ENCODE assay signal across 1 cellular context in genomic region chr16:78596996-78597422, GRCh38.
TF ChIP-seq lines count a peak whose summit lies in the region.

No MANE protein-coding gene starts in this region.

TF ChIP-seq in HepG2, 621 proteins besides CTCF, POLR2A, EP300 and RAD21 (continued from another document and continues in another):
- TF ChIP-seq, protein P1, sequence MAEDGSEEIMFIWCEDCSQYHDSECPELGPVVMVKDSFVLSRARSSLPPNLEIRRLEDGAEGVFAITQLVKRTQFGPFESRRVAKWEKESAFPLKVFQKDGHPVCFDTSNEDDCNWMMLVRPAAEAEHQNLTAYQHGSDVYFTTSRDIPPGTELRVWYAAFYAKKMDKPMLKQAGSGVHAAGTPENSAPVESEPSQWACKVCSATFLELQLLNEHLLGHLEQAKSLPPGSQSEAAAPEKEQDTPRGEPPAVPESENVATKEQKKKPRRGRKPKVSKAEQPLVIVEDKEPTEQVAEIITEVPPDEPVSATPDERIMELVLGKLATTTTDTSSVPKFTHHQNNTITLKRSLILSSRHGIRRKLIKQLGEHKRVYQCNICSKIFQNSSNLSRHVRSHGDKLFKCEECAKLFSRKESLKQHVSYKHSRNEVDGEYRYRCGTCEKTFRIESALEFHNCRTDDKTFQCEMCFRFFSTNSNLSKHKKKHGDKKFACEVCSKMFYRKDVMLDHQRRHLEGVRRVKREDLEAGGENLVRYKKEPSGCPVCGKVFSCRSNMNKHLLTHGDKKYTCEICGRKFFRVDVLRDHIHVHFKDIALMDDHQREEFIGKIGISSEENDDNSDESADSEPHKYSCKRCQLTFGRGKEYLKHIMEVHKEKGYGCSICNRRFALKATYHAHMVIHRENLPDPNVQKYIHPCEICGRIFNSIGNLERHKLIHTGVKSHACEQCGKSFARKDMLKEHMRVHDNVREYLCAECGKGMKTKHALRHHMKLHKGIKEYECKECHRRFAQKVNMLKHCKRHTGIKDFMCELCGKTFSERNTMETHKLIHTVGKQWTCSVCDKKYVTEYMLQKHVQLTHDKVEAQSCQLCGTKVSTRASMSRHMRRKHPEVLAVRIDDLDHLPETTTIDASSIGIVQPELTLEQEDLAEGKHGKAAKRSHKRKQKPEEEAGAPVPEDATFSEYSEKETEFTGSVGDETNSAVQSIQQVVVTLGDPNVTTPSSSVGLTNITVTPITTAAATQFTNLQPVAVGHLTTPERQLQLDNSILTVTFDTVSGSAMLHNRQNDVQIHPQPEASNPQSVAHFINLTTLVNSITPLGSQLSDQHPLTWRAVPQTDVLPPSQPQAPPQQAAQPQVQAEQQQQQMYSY (CRISPR knock-in tag; IDR thresholded peaks at IDR 0.05): no peak
- TF ChIP-seq PHF8 (CRISPR knock-in tag; IDR thresholded peaks at IDR 0.05): no peak
- no peak for TF ChIP-seq MATR3 (CRISPR knock-in tag; IDR thresholded peaks at IDR 0.05)
- TF ChIP-seq ZNF367 (CRISPR knock-in tag; IDR thresholded peaks at IDR 0.05; ENCODE audit: borderline replicate concordance): no peak
- TF ChIP-seq RCOR2 (CRISPR knock-in tag; IDR thresholded peaks at IDR 0.05): peak; percentile 74
- peak; percentile 79 for TF ChIP-seq RARA (CRISPR knock-in tag; IDR thresholded peaks at IDR 0.05)
- TF ChIP-seq ISX (CRISPR knock-in tag; conservative IDR thresholded peaks at IDR 0.05): no peak
- TF ChIP-seq TSC22D2 (CRISPR knock-in tag; IDR thresholded peaks at IDR 0.05; ENCODE audit: borderline replicate concordance): no peak
- no peak for TF ChIP-seq MXD3 (CRISPR knock-in tag; IDR thresholded peaks at IDR 0.05)
- TF ChIP-seq CREM (IDR thresholded peaks at IDR 0.05): peak; percentile 78; the same call in 1 of the 2 replicates
- TF ChIP-seq CREM (CRISPR knock-in tag; IDR thresholded peaks at IDR 0.05): no peak
- no peak for TF ChIP-seq IKZF4 (CRISPR knock-in tag; IDR thresholded peaks at IDR 0.05; ENCODE audit: borderline replicate concordance, low read depth, not compliant biosample characterization)
- TF ChIP-seq, protein P2, sequence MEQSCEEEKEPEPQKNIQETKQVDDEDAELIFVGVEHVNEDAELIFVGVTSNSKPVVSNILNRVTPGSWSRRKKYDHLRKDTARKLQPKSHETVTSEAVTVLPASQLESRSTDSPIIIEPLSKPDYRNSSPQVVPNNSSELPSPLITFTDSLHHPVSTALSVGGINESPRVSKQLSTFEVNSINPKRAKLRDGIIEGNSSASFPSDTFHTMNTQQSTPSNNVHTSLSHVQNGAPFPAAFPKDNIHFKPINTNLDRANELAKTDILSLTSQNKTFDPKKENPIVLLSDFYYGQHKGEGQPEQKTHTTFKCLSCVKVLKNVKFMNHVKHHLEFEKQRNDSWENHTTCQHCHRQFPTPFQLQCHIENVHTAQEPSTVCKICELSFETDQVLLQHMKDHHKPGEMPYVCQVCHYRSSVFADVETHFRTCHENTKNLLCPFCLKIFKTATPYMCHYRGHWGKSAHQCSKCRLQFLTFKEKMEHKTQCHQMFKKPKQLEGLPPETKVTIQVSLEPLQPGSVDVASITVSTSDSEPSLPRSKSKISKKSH (CRISPR knock-in tag; IDR thresholded peaks at IDR 0.05; ENCODE audit: borderline replicate concordance): no peak
- TF ChIP-seq, protein P3, sequence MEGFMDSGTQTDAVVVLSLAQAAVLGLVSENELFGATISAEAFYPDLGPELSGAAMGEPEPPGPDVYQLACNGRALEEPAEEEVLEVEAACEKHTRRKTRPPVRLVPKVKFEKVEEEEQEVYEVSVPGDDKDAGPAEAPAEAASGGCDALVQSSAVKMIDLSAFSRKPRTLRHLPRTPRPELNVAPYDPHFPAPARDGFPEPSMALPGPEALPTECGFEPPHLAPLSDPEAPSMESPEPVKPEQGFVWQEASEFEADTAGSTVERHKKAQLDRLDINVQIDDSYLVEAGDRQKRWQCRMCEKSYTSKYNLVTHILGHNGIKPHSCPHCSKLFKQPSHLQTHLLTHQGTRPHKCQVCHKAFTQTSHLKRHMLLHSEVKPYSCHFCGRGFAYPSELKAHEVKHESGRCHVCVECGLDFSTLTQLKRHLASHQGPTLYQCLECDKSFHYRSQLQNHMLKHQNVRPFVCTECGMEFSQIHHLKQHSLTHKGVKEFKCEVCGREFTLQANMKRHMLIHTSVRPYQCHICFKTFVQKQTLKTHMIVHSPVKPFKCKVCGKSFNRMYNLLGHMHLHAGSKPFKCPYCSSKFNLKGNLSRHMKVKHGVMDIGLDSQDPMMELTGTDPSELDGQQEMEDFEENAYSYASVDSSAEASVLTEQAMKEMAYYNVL (CRISPR knock-in tag; IDR thresholded peaks at IDR 0.05; ENCODE audit: borderline replicate concordance): peak; percentile 27; the same call in 1 of the 2 replicates
- peak; percentile 46; the same call in 1 of the 2 replicates for TF ChIP-seq ZNF232 (CRISPR knock-in tag; IDR thresholded peaks at IDR 0.05; ENCODE audit: borderline replicate concordance)
- no peak for TF ChIP-seq NFRKB (IDR thresholded peaks at IDR 0.05)
- TF ChIP-seq TEF (CRISPR knock-in tag; IDR thresholded peaks at IDR 0.05): no peak
- TF ChIP-seq ZSCAN29 (CRISPR knock-in tag; conservative IDR thresholded peaks at IDR 0.05): peak; percentile 54; the same call in 1 of the 2 replicates
- peak; percentile 85; the same call in 1 of the 2 replicates for TF ChIP-seq FOXJ3 (CRISPR knock-in tag; IDR thresholded peaks at IDR 0.05; ENCODE audit: borderline replicate concordance)
- 0 out of 2 replicates have a peak, but pooled peaks have one; percentile 64 for TF ChIP-seq SNAPC2 (CRISPR knock-in tag; IDR thresholded peaks at IDR 0.05)
- TF ChIP-seq FOXK2 (IDR thresholded peaks at IDR 0.05): peak; percentile 29; the same call in 1 of the 2 replicates
- peak; percentile 51; the same call in 1 of the 2 replicates for TF ChIP-seq HNF1B (CRISPR knock-in tag; IDR thresholded peaks at IDR 0.05)
- TF ChIP-seq, protein P4, sequence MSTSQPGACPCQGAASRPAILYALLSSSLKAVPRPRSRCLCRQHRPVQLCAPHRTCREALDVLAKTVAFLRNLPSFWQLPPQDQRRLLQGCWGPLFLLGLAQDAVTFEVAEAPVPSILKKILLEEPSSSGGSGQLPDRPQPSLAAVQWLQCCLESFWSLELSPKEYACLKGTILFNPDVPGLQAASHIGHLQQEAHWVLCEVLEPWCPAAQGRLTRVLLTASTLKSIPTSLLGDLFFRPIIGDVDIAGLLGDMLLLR (CRISPR knock-in tag; IDR thresholded peaks at IDR 0.05): no peak
- peak; percentile 78 for TF ChIP-seq EHMT2 (IDR thresholded peaks at IDR 0.05; ENCODE audit: borderline replicate concordance, low read depth, low read length)
- TF ChIP-seq TFAP4 (IDR thresholded peaks at IDR 0.05; ENCODE audit: borderline replicate concordance, low read depth): no peak
- TF ChIP-seq, protein P5, sequence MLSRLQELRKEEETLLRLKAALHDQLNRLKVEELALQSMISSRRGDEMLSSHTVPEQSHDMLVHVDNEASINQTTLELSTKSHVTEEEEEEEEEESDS (CRISPR knock-in tag; IDR thresholded peaks at IDR 0.05; ENCODE audit: borderline replicate concordance): no peak
- TF ChIP-seq SALL1 (CRISPR knock-in tag; IDR thresholded peaks at IDR 0.05): peak; percentile 85
- 0 out of 2 replicates have a peak, but pooled peaks have one; percentile 29 for TF ChIP-seq HMGXB3 (CRISPR knock-in tag; IDR thresholded peaks at IDR 0.05; ENCODE audit: borderline replicate concordance)
- TF ChIP-seq, protein P6, sequence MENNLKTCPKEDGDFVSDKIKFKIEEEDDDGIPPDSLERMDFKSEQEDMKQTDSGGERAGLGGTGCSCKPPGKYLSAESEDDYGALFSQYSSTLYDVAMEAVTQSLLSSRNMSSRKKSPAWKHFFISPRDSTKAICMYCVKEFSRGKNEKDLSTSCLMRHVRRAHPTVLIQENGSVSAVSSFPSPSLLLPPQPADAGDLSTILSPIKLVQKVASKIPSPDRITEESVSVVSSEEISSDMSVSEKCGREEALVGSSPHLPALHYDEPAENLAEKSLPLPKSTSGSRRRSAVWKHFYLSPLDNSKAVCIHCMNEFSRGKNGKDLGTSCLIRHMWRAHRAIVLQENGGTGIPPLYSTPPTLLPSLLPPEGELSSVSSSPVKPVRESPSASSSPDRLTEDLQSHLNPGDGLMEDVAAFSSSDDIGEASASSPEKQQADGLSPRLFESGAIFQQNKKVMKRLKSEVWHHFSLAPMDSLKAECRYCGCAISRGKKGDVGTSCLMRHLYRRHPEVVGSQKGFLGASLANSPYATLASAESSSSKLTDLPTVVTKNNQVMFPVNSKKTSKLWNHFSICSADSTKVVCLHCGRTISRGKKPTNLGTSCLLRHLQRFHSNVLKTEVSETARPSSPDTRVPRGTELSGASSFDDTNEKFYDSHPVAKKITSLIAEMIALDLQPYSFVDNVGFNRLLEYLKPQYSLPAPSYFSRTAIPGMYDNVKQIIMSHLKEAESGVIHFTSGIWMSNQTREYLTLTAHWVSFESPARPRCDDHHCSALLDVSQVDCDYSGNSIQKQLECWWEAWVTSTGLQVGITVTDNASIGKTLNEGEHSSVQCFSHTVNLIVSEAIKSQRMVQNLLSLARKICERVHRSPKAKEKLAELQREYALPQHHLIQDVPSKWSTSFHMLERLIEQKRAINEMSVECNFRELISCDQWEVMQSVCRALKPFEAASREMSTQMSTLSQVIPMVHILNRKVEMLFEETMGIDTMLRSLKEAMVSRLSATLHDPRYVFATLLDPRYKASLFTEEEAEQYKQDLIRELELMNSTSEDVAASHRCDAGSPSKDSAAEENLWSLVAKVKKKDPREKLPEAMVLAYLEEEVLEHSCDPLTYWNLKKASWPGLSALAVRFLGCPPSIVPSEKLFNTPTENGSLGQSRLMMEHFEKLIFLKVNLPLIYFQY (CRISPR knock-in tag; IDR thresholded peaks at IDR 0.05; ENCODE audit: borderline replicate concordance): 0 out of 2 replicates have a peak, but pooled peaks have one; percentile 9
- TF ChIP-seq HINFP (CRISPR knock-in tag; IDR thresholded peaks at IDR 0.05; ENCODE audit: low read depth): no peak
- no peak for TF ChIP-seq PHB2 (IDR thresholded peaks at IDR 0.05; ENCODE audit: partially characterized antibody)
- no peak for TF ChIP-seq MTF1 (CRISPR knock-in tag; IDR thresholded peaks at IDR 0.05)
- TF ChIP-seq FOXA1 (IDR thresholded peaks at IDR 0.05): peak; percentile 48; the same call in 1 of the 2 replicates
- TF ChIP-seq FOXA1 (CRISPR knock-in tag; IDR thresholded peaks at IDR 0.05): peak; percentile 90
- no peak for TF ChIP-seq PAWR (CRISPR knock-in tag; IDR thresholded peaks at IDR 0.05; ENCODE audit: borderline replicate concordance)
- TF ChIP-seq THYN1 (CRISPR knock-in tag; IDR thresholded peaks at IDR 0.05; ENCODE audit: borderline replicate concordance, low read depth): no peak
